ENCODE assay signal across 8 cellular contexts in genomic region chr17:74742153-74742515, GRCh38. TPM values are rescaled to one million over a fixed set of nuclear protein-coding genes. Genes with fewer than 3 reads are reported as not detected.
DNase-seq lines count a peak whose midpoint lies in the region; ATAC-seq and TF ChIP-seq lines count a peak whose summit lies in the region.
"Had no signal": no experiment of that assay in that cellular context is flagged by ENCODE, and none has a peak within 500 bp of the region (broad histone marks: within the 10 kb centered on the region; RNA-seq: fewer than 3 reads in every experiment).

No MANE protein-coding gene starts in this region.

- no peak overlapping the region for H3K4ac ChIP-seq in neuronal stem cell (ENCODE audit: low read length)

- no peaks in the 10 kb centered on the region for H3K9me3 ChIP-seq in neuronal stem cell (replicated peaks in 1 of 2; ENCODE audit: control insufficient read depth in 2 of 2, insufficient read depth in 1 of 2, low read depth in 1 of 2, low read length in 2 of 2)

- peaks cover 25 to 37% of the 10 kb centered on the region in 2 donors for H3K4me1 ChIP-seq in neuronal stem cell (ENCODE audit: control insufficient read depth in 2 of 2, insufficient read depth in 1 of 2, low read depth in 1 of 2, low read length in 2 of 2)

- no peak overlapping the region for H4K91ac ChIP-seq in neuronal stem cell (ENCODE audit: low read depth, low read length, poor library complexity)

- H2BK15ac ChIP-seq in neuronal stem cell (ENCODE audit: low read length) = no peak overlapping the region

- H3K27ac ChIP-seq in VCaP = peak overlapping the region; percentile 29; the same call in 1 of the 2 replicates
- H3K27ac ChIP-seq in neuronal stem cell (replicated peaks; ENCODE audit: low read length) = no peak overlapping the region

- H3K27ac Mint-ChIP-seq in glutamatergic neuron (ENCODE audit: unreplicated experiment) = no peak overlapping the region

- no peak overlapping the region for H3K23ac ChIP-seq in neuronal stem cell (ENCODE audit: low read depth, low read length, poor library complexity)

- peaks cover 2% of the 10 kb centered on the region for H3K79me1 ChIP-seq in neuronal stem cell (ENCODE audit: low read depth, low read length)

- TF ChIP-seq CTCF in VCaP (conservative IDR thresholded peaks at IDR 0.05) (no peak), glutamatergic neuron (IDR thresholded peaks at IDR 0.05; ENCODE audit: partially characterized antibody, unreplicated experiment) (no peak)

- H3K4me3 ChIP-seq in neuronal stem cell (ENCODE audit: low read length in 2 of 2) = no peak overlapping the region

- WGBS in neuronal stem cell (ENCODE audit: extremely low coverage in 2 of 2, insufficient read length in 2 of 2, insufficient replicate concordance in 1 of 2), 2 donors = no CpG with 5 or more reads among the region's 4 CpGs

- H2BK5ac ChIP-seq in neuronal stem cell (ENCODE audit: low read length) = no peak overlapping the region

- H2AK5ac ChIP-seq in neuronal stem cell (ENCODE audit: low read depth, low read length) = peak overlapping the region; percentile 82

- H3K18ac ChIP-seq in neuronal stem cell (ENCODE audit: low read length) = no peak overlapping the region

- peak; percentile 43 for ATAC-seq in GM18498 (IDR thresholded peaks at IDR 0.05; ENCODE audit: unreplicated experiment)
- peak; percentile 39 for ATAC-seq in HG03354 (IDR thresholded peaks at IDR 0.05; ENCODE audit: poor library complexity, severe bottlenecking, unreplicated experiment)
- ATAC-seq in HG02840 (IDR thresholded peaks at IDR 0.05; ENCODE audit: low FRiP score, unreplicated experiment) = no peak
- ATAC-seq in GM18858 (IDR thresholded peaks at IDR 0.05; ENCODE audit: unreplicated experiment) = no peak

- peak overlapping the region; percentile 42 for H2BK120ac ChIP-seq in neuronal stem cell (ENCODE audit: low read depth, low read length)

- H3K9ac ChIP-seq in neuronal stem cell (ENCODE audit: low read depth, low read length, poor library complexity) = peak overlapping the region; percentile 51

- peak overlapping the region; percentile 40 for H2AFZ ChIP-seq in neuronal stem cell (ENCODE audit: low read length)

- no peak overlapping the region for H2BK12ac ChIP-seq in neuronal stem cell (ENCODE audit: low read length)

- H4K8ac ChIP-seq in neuronal stem cell (ENCODE audit: low read depth, low read length) = peak overlapping the region; percentile 19

- no peak overlapping the region for H3K14ac ChIP-seq in neuronal stem cell (ENCODE audit: low read length)

- DNase-seq in neuronal stem cell (ENCODE audit: low spot score) (no peak), glutamatergic neuron (no peak)

- H3K27me3 ChIP-seq in neuronal stem cell (ENCODE audit: control insufficient read depth in 3 of 3, insufficient read depth in 3 of 3, low read depth in 1 of 3, low read length in 3 of 3) = peaks cover 0 to 24% (median 18%) of the 10 kb centered on the region in 3 experiments

- no peaks in the 10 kb centered on the region for H3K36me3 ChIP-seq in neuronal stem cell (replicated peaks in 1 of 2; ENCODE audit: control insufficient read depth in 2 of 2, insufficient read depth in 2 of 2, low read length in 2 of 2)

- H3K36me3 Mint-ChIP-seq in glutamatergic neuron (ENCODE audit: unreplicated experiment) = no peaks in the 10 kb centered on the region

- H3K4me2 ChIP-seq in neuronal stem cell (ENCODE audit: insufficient read depth, low read length, poor library complexity, severe bottlenecking) = no peak overlapping the region

- H3K9me3 Mint-ChIP-seq in glutamatergic neuron (ENCODE audit: unreplicated experiment) = peaks cover 5% of the 10 kb centered on the region

- no peak overlapping the region for H3K4me3 Mint-ChIP-seq in glutamatergic neuron (ENCODE audit: unreplicated experiment)

- H3K4me1 Mint-ChIP-seq in glutamatergic neuron (ENCODE audit: low read depth, unreplicated experiment) = peaks cover 6% of the 10 kb centered on the region

- peaks cover 9% of the 10 kb centered on the region for H3K27me3 Mint-ChIP-seq in glutamatergic neuron (ENCODE audit: unreplicated experiment)

RNA-seq across cellular contexts. Expression of gene RAB37, which starts 5.1 kb away (rescaled TPM):
- 1.6 TPM for polyA plus RNA-seq in neuronal stem cell (2013, experiment 1 of 2)
- 1.4 TPM for polyA plus RNA-seq in neuronal stem cell (2013, experiment 2 of 2)
- 2.1 TPM for total RNA-seq in glutamatergic neuron (ENCODE audit: unreplicated experiment)

RNA-seq across cellular contexts. Expression of gene NHERF1, which starts 6.3 kb away (rescaled TPM):
- 67.4 TPM for polyA plus RNA-seq in neuronal stem cell (2013, experiment 1 of 2)
- 67.1 TPM for polyA plus RNA-seq in neuronal stem cell (2013, experiment 2 of 2)
- total RNA-seq in glutamatergic neuron (ENCODE audit: unreplicated experiment) = 26.9 TPM

RNA-seq across cellular contexts. Expression of gene CD300LF, which starts 29.4 kb away (rescaled TPM):
- not detected for polyA plus RNA-seq in neuronal stem cell (2013, experiment 1 of 2)
- not detected for polyA plus RNA-seq in neuronal stem cell (2013, experiment 2 of 2)
- not detected for total RNA-seq in glutamatergic neuron (ENCODE audit: unreplicated experiment)
- total RNA-seq: pulmonary artery endothelial cell had no signal

RNA-seq across cellular contexts. Expression of gene NAT9, which starts 34.0 kb away (rescaled TPM):
- polyA plus RNA-seq in neuronal stem cell (2013, experiment 1 of 2) = 38.7 TPM
- polyA plus RNA-seq in neuronal stem cell (2013, experiment 2 of 2) = 39.5 TPM
- total RNA-seq in glutamatergic neuron (ENCODE audit: unreplicated experiment) = 67.8 TPM

Comparison
In these comparisons a context has a peak if more than half of its experiments do, and no peak if none do; other contexts are left out.
1. ATAC-seq: peak in GM18498 (single experiment) and HG03354 (single experiment); none in HG02840 (single experiment) and GM18858 (single experiment).